In genomic region chr4:38426532-38426931, GRCh38 we compare ENCODE assay signal across 27 cellular contexts.
"Had no signal": no experiment of that assay in that cellular context is flagged by ENCODE, and none has a peak within 500 bp of the region (broad histone marks: within the 10 kb centered on the region; RNA-seq: fewer than 3 reads in every experiment).

No MANE protein-coding gene starts in this region.

- FAIRE-seq: urothelium cell line had no signal

- H3K36me3 ChIP-seq: stomach, suprapubic skin, thoracic aorta, thyroid gland, tibial artery, tibial nerve, transverse colon, upper lobe of left lung, upper lobe of right lung, uterus, vagina had no signal

- H3K4me1 ChIP-seq: suprapubic skin, testis, tibial artery, tibial nerve, transverse colon, upper lobe of right lung, uterus, vagina had no signal

- H3K9me3 ChIP-seq: stomach, suprapubic skin, testis, thoracic aorta, thyroid gland, tibial artery, tibial nerve, transverse colon, upper lobe of left lung, upper lobe of right lung, uterus, vagina had no signal

- H3K4me3 ChIP-seq: stomach, suprapubic skin, testis, thoracic aorta, thyroid gland, tibial artery, tibial nerve, transverse colon, upper lobe of left lung, upper lobe of right lung, uterus, vagina had no signal

- H3K27ac ChIP-seq: stomach, suprapubic skin, testis, thoracic aorta, thyroid gland, tibial artery, tibial nerve, transverse colon, upper lobe of left lung, upper lobe of right lung, uterus, vagina had no signal

- DNase-seq: stimulated activated CD4-positive, alpha-beta T cell treated with anti-CD3 and anti-CD28 coated beads, Interleukin-2, amount 100 ng/mL, for 48 hours; stimulated activated CD4-positive, alpha-beta T cell treated with anti-CD3 and anti-CD28 coated beads, Interleukin-4, amount 100 ng/mL, for 1 hour; stimulated activated CD4-positive, alpha-beta T cell treated with anti-CD3 and anti-CD28 coated beads, Interleukin-4, amount 100 ng/mL, for 24 hours; stimulated activated CD4-positive, alpha-beta T cell treated with anti-CD3 and anti-CD28 coated beads, Interleukin-4, amount 100 ng/mL, for 4 hours; stimulated activated CD8-positive, alpha-beta memory T cell treated with anti-CD3 and anti-CD28 coated beads, Interleukin-4, amount 100 ng/mL, for 48 hours; stimulated activated naive B cell treated with anti-CD40 and anti-IgM and Interleukin-4, amounts not matched to agents 10 μg/mL and 1 μg/mL and 100 μg/mL, for 72 hours; stimulated activated naive CD4-positive, alpha-beta T cell; stimulated activated naive CD4-positive, alpha-beta T cell treated with Interleukin-2 at 50 U/mL for 16 hours; stimulated activated naive CD8-positive, alpha-beta T cell treated with anti-CD3 and anti-CD28 coated beads, Interleukin-15, amount 100 ng/mL, for 72 hours; stimulated activated naive CD8-positive, alpha-beta T cell treated with anti-CD3 and anti-CD28 coated beads, Interleukin-15, Interleukin-2, amounts not matched to agents 100 U/mL and 50 U/mL, for 24 hours; stomach; substantia nigra; testis; thyroid gland; tibial artery; transverse colon; trophoblast cell; upper lobe of left lung; upper lobe of right lung; uterus had no signal

- H3K27me3 ChIP-seq: stomach, suprapubic skin, testis, thyroid gland, tibial artery, tibial nerve, transverse colon, upper lobe of left lung, upper lobe of right lung, uterus, vagina had no signal

- ATAC-seq: stimulated activated effector memory CD8-positive, alpha-beta T cell treated with anti-CD3 and anti-CD28 coated beads, Interleukin-12 subunit alpha, Interleukin-12 subunit beta, amount 100 ng/mL, for 72 hours; stimulated activated memory B cell treated with anti-CD40 and anti-IgM and Interleukin-4, amounts not matched to agents 10 μg/mL and 1 μg/mL and 100 μg/mL, for 72 hours; stimulated activated naive B cell treated with anti-CD40 and anti-IgM and Interleukin-4, amounts not matched to agents 10 μg/mL and 1 μg/mL and 100 μg/mL, for 72 hours; stimulated activated naive CD8-positive, alpha-beta T cell treated with anti-CD3 and anti-CD28 coated beads, Interleukin-15, amount 100 ng/mL, for 72 hours; stimulated activated naive CD8-positive, alpha-beta T cell treated with anti-CD3 and anti-CD28 coated beads, Interleukin-15, Interleukin-2, amounts not matched to agents 100 U/mL and 50 U/mL, for 24 hours; upper lobe of right lung had no signal
